In genomic region chr22:20701680-20702136, GRCh38 we compare ENCODE assay signal across 8 cellular contexts.
DNase-seq lines count a peak whose midpoint lies in the region; ATAC-seq and TF ChIP-seq lines count a peak whose summit lies in the region.
"Not testable (repeated sequence)": the region's sequence is repeated elsewhere in the genome, so short reads cannot be mapped to it uniquely, and the experiment has no call there.

No MANE protein-coding gene starts in this region.

- not testable (repeated sequence) for H3T11ph ChIP-seq in H9 (ENCODE audit: low read length)

- H3F3A ChIP-seq in SU-DHL-6 (ENCODE audit: insufficient read depth); neural cell (ENCODE audit: insufficient read depth, low read length, poor library complexity, severe bottlenecking): not testable (repeated sequence)

- intact Hi-C loops in tibial artery (cut with DNase I; ENCODE audit: low total_unique reads) = not testable (repeated sequence)

- not testable (repeated sequence) for H3K79me2 ChIP-seq in H9 (ENCODE audit: insufficient read depth, low read length); SU-DHL-6 (ENCODE audit: insufficient read depth, low read length); neural cell (replicated peaks; ENCODE audit: insufficient read depth, low read length)

- not testable (repeated sequence) for H4K8ac ChIP-seq in H9 (replicated peaks; ENCODE audit: insufficient read length, low read depth, low read length)

- not testable (repeated sequence) for H2BK12ac ChIP-seq in H9 (ENCODE audit: insufficient read length, low read depth, low read length)

- H3K4me2 ChIP-seq in H9 (ENCODE audit: insufficient read depth, insufficient read length, low read length) (peak overlapping the region; percentile 64), SU-DHL-6 (ENCODE audit: low read depth, low read length, poor library complexity, severe bottlenecking) (peak overlapping the region; percentile 25), neural cell (ENCODE audit: low read length) (peak overlapping the region; percentile 82)

- DNase-seq in GM12865 (ENCODE audit: low read depth); H9; activated naive CD8-positive, alpha-beta T cell treated with anti-CD3 and anti-CD28 coated beads, Interleukin-2, amount 50 U/mL, for 24 hours; cardiac muscle cell (ENCODE audit: low read depth in 1 of 2, low spot score in 1 of 2); tibial artery: not testable (repeated sequence)

- H3K27ac Mint-ChIP-seq in H9 = peak overlapping the region in 1 of 3 experiments; percentile 82; a peak in 1 of 7 replicates
- H3K27ac Mint-ChIP-seq in activated naive CD8-positive, alpha-beta T cell treated with anti-CD3 and anti-CD28 coated beads, Interleukin-2, amount 50 U/mL, for 24 hours = peak overlapping the region; percentile 14

- not testable (repeated sequence) for H2BK15ac ChIP-seq in H9 (ENCODE audit: low read depth, low read length)

- TF ChIP-seq RAD21 in neural cell (conservative IDR thresholded peaks at IDR 0.05) = not testable (repeated sequence)

- peak overlapping the region; percentile 44 for H3K9ac ChIP-seq in H9 (ENCODE audit: extremely low read depth, insufficient read length, low read length)
- H3K9ac ChIP-seq in SU-DHL-6 (ENCODE audit: low read length) = not testable (repeated sequence)
- H3K9ac ChIP-seq in neural cell (ENCODE audit: low read length) = peak overlapping the region; percentile 66

- H4K91ac ChIP-seq in H9 (ENCODE audit: insufficient read length, low read depth, low read length) = not testable (repeated sequence)

- H3K27ac ChIP-seq in H9 (ENCODE audit: insufficient read length, low read depth, low read length); SU-DHL-6 (ENCODE audit: low read depth, low read length); cardiac muscle cell: not testable (repeated sequence)
- H3K27ac ChIP-seq in neural cell (ENCODE audit: low read length) (peak overlapping the region; percentile 71), tibial artery (peak overlapping the region; percentile 69 to 81)

- not testable (repeated sequence) for H3K14ac ChIP-seq in H9 (ENCODE audit: insufficient read depth, low read length)

- not testable (repeated sequence) for H3K9me3 Mint-ChIP-seq in H9; activated naive CD8-positive, alpha-beta T cell treated with anti-CD3 and anti-CD28 coated beads, Interleukin-2, amount 50 U/mL, for 24 hours

- not testable (repeated sequence) for TF ChIP-seq EP300 in neural cell (conservative IDR thresholded peaks at IDR 0.05; ENCODE audit: poor library complexity, severe bottlenecking)

- not testable (repeated sequence) for H3K4ac ChIP-seq in H9 (ENCODE audit: low read depth, low read length)

- H3K23me2 ChIP-seq in H9 (ENCODE audit: insufficient read length, low read depth, low read length, poor library complexity, severe bottlenecking) = not testable (repeated sequence)

- H3K36me3 Mint-ChIP-seq in H9 (ENCODE audit: insufficient read depth in 1 of 3, low read depth in 3 of 3); activated naive CD8-positive, alpha-beta T cell treated with anti-CD3 and anti-CD28 coated beads, Interleukin-2, amount 50 U/mL, for 24 hours (ENCODE audit: low read depth): not testable (repeated sequence)

- not testable (repeated sequence) for H2BK5ac ChIP-seq in H9 (ENCODE audit: insufficient read length, low read length)

- peak overlapping the region; percentile 77 to 89 for H3K4me3 Mint-ChIP-seq in H9
- peak overlapping the region; percentile 90 for H3K4me3 Mint-ChIP-seq in activated naive CD8-positive, alpha-beta T cell treated with anti-CD3 and anti-CD28 coated beads, Interleukin-2, amount 50 U/mL, for 24 hours

- not testable (repeated sequence) for H3K79me1 ChIP-seq in H9 (ENCODE audit: insufficient read depth, low read depth, low read length, poor library complexity, severe bottlenecking)

- H3K56ac ChIP-seq in H9 (ENCODE audit: insufficient read length, low read depth, low read length) = not testable (repeated sequence)

- H4K20me1 ChIP-seq in H9 (ENCODE audit: control insufficient read depth, insufficient read depth, insufficient read length); SU-DHL-6 (ENCODE audit: low read depth, low read length); neural cell (ENCODE audit: insufficient read depth): not testable (repeated sequence)

- H3K4me1 ChIP-seq in H9 (ENCODE audit: insufficient read depth, low read length); cardiac muscle cell (ENCODE audit: low read depth): not testable (repeated sequence)
- peaks cover 0 to 12% (median 8%) of the 10 kb centered on the region in 4 donors for H3K4me1 ChIP-seq in tibial artery

- H3K18ac ChIP-seq in H9 (ENCODE audit: insufficient read length, low read depth, low read length) = not testable (repeated sequence)

- H2BK20ac ChIP-seq in H9 (ENCODE audit: low read depth, low read length, poor library complexity, severe bottlenecking) = not testable (repeated sequence)

- H2AFZ ChIP-seq in H9 (ENCODE audit: low read length); SU-DHL-6 (ENCODE audit: low read depth, low read length, severe bottlenecking); neural cell (ENCODE audit: low read depth, low read length): not testable (repeated sequence)

- H4K5ac ChIP-seq in H9 (ENCODE audit: insufficient read length, low read depth, low read length) = not testable (repeated sequence)

- not testable (repeated sequence) for H3K23ac ChIP-seq in H9 (ENCODE audit: insufficient read length, low read depth, low read length)

- H2AK5ac ChIP-seq in H9 (ENCODE audit: insufficient read length, low read length) = not testable (repeated sequence)

- not testable (repeated sequence) for H3K9me2 ChIP-seq in SU-DHL-6 (replicated peaks; ENCODE audit: insufficient read depth, low read length); neural cell (ENCODE audit: insufficient read depth, low read length)

- H3K9me3 ChIP-seq in H9 (ENCODE audit: control insufficient read depth, low read depth, low read length); SU-DHL-6 (ENCODE audit: insufficient read depth, low read length); cardiac muscle cell (ENCODE audit: low read depth); neural cell (ENCODE audit: low read length); tibial artery: not testable (repeated sequence)

- peak; percentile 10 for ATAC-seq in HG03571 (IDR thresholded peaks at IDR 0.05; ENCODE audit: unreplicated experiment)
- ATAC-seq in activated naive CD8-positive, alpha-beta T cell treated with anti-CD3 and anti-CD28 coated beads, Interleukin-2, amount 50 U/mL, for 24 hours = peak; percentile 3

- H3K27me3 ChIP-seq in H9 (ENCODE audit: insufficient read depth, low read length); SU-DHL-6 (ENCODE audit: low read length); neural cell (ENCODE audit: insufficient read depth, low read depth, low read length); tibial artery: not testable (repeated sequence)
- peaks cover 22% of the 10 kb centered on the region for H3K27me3 ChIP-seq in cardiac muscle cell

- not testable (repeated sequence) for H3K36me3 ChIP-seq in SU-DHL-6 (ENCODE audit: low read length); cardiac muscle cell; neural cell (ENCODE audit: insufficient read depth, low read length); tibial artery

- peaks cover 19% of the 10 kb centered on the region for H3K27me3 Mint-ChIP-seq in H9 (ENCODE audit: low read depth)
- not testable (repeated sequence) for H3K27me3 Mint-ChIP-seq in activated naive CD8-positive, alpha-beta T cell treated with anti-CD3 and anti-CD28 coated beads, Interleukin-2, amount 50 U/mL, for 24 hours

- not testable (repeated sequence) for TF ChIP-seq CTCF in GM12865 (IDR thresholded peaks at IDR 0.05; ENCODE audit: insufficient read depth, low read depth, low read length, missing control alignments); H9 (conservative IDR thresholded peaks at IDR 0.05); SU-DHL-6 (IDR thresholded peaks at IDR 0.05; ENCODE audit: insufficient read depth, low read length, poor library complexity, severe bottlenecking); cardiac muscle cell (IDR thresholded peaks at IDR 0.05; ENCODE audit: low read depth, low read length); neural cell (IDR thresholded peaks at IDR 0.05; ENCODE audit: poor library complexity, severe bottlenecking); tibial artery (IDR thresholded peaks at IDR 0.05)

- H2BK120ac ChIP-seq in H9 (ENCODE audit: low read depth, low read length, poor library complexity, severe bottlenecking) = not testable (repeated sequence)

- peaks cover 9 to 18% of the 10 kb centered on the region in 2 experiments for H3K4me1 Mint-ChIP-seq in H9
- peaks cover 22% of the 10 kb centered on the region for H3K4me1 Mint-ChIP-seq in activated naive CD8-positive, alpha-beta T cell treated with anti-CD3 and anti-CD28 coated beads, Interleukin-2, amount 50 U/mL, for 24 hours

- H3K4me3 ChIP-seq in GM12865 (ENCODE audit: low read depth, low read length) (peak overlapping the region; percentile 61), cardiac muscle cell (peak overlapping the region; percentile 64), neural cell (ENCODE audit: low read length) (peak overlapping the region; percentile 66), tibial artery (peak overlapping the region; percentile 68 to 75)
- not testable (repeated sequence) for H3K4me3 ChIP-seq in SU-DHL-6 (ENCODE audit: insufficient read depth, low read length, poor library complexity, severe bottlenecking)

- WGBS in H9 (ENCODE audit: extremely low coverage, insufficient read length, low lambda C conversion rate) = no CpG with 5 or more reads among the region's 21 CpGs

Comparison
In these comparisons a context has a peak if more than half of its experiments do, and no peak if none do; other contexts are left out.
1. H3K4me2 ChIP-seq: peak in every context shown above with its lines; median percentile 82 in neural cell; 64 in H9; 25 in SU-DHL-6.